ENCODE assay signal across 28 cellular contexts in the genomic region with DNA sequence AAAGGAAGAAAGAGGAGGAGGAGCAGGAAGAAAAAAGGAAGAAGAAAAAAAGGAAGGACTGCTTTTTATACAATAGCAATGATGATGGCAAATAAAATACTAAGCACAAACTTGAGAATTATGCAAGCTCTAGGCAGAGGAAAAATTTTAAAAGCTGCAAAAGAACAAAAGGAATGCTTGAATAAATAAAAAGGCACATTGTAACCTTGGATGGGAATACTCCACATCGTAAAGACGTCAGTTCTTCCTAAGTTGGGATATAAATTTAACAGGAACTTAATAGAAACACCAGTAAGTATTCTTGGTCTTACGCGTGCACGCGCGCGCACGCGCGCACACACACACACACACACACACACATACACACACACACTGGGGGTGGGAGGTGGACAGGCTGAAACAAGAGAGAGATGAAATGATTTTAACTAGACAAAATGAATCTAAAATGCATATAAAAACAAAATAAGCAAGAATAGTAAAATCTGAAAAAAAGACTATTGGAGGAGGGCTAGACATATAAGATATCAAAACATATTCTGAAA. TPM values are rescaled to one million over a fixed set of nuclear protein-coding genes. Genes with fewer than 3 reads are reported as not detected.
A peak's percentile ranks its signal among the peaks of the same experiment; 100 is the strongest.
DNase-seq lines count a peak whose midpoint lies in the region; ATAC-seq and TF ChIP-seq lines count a peak whose summit lies in the region.
"Had no signal": no experiment of that assay in that cellular context is flagged by ENCODE, and none has a peak within 500 bp of the region (broad histone marks: within the 10 kb centered on the region; RNA-seq: fewer than 3 reads in every experiment).

No MANE protein-coding gene starts in this region.

- no peaks in the 10 kb centered on the region for H3K36me3 ChIP-seq in prostate gland
- H3K36me3 ChIP-seq: BLaER1, HAP-1, SJCRH30 had no signal

- no peaks in the 10 kb centered on the region for H3K27me3 ChIP-seq in prostate gland (replicated peaks; ENCODE audit: insufficient read depth)
- H3K27me3 ChIP-seq: BLaER1, SJCRH30 had no signal

- WGBS in prostate gland: 13% methylated on average over 11 of the region's 11 CpGs

- intact Hi-C loops in prostate gland (cut with DNase I): loop anchor here (2.0 kb wide), 1 partner anchor 52 kb away; no protein-coding TSS in a partner anchor

- H3K4me1 ChIP-seq in prostate gland (replicated peaks): peaks cover 12% of the 10 kb centered on the region
- H3K4me1 ChIP-seq: BLaER1, HAP-1, SJCRH30 had no signal

- H3K9me3 ChIP-seq in prostate gland: no peaks in the 10 kb centered on the region
- H3K9me3 ChIP-seq: BLaER1, HAP-1, SJCRH30 had no signal

- no peak for TF ChIP-seq POLR2A in prostate gland (IDR thresholded peaks at IDR 0.05)

- peak; percentile 32 for DNase-seq in AG10803 (ENCODE audit: low read depth)
- peak; percentile 40 for DNase-seq in prostate gland (ENCODE audit: low spot score)
- DNase-seq in stimulated activated CD4-positive, alpha-beta T cell treated with anti-CD3 and anti-CD28 coated beads, Interleukin-12 subunit alpha, Interleukin-12 subunit beta, amount 100 ng/mL, for 4 hours: no peak
- DNase-seq in activated T-cell treated with anti-CD3 and anti-CD28 coated beads for 4 hours: no peak
- DNase-seq: CD4-positive, CD25-positive, alpha-beta regulatory T cell; DMS153; DND-41; GOT3; HFFc6; NCI-H1048; NCI-H1417; NCI-H1694; NCI-H2029 treated with DMSO at 0.1 percent for 48 hours; NCI-H2227 treated with DMSO at 0.1 percent for 48 hours; NCI-H526 treated with DMSO at 0.1 percent for 48 hours; PC-9; SJCRH30 had no signal

- H3K27ac ChIP-seq in VCaP (peak overlapping the region; percentile 92), prostate gland (peak overlapping the region; percentile 45 to 59)
- H3K27ac ChIP-seq: BLaER1, KMS-11, PC-9, SJCRH30 had no signal

- H3K4me3 ChIP-seq in AG10803 (ENCODE audit: low read length) (no peak overlapping the region), prostate gland (no peak overlapping the region)
- H3K4me3 ChIP-seq: BLaER1, GM12878, HAP-1, PC-9, SJCRH30 had no signal

- TF ChIP-seq CTCF in AG10803 (conservative IDR thresholded peaks at IDR 0.05; ENCODE audit: low read length): no peak
- TF ChIP-seq CTCF in VCaP (conservative IDR thresholded peaks at IDR 0.05): no peak
- no peak for TF ChIP-seq CTCF in prostate gland (IDR thresholded peaks at IDR 0.05)

- ATAC-seq in GM19397 (IDR thresholded peaks at IDR 0.05; ENCODE audit: unreplicated experiment) (no peak), HG03135 (IDR thresholded peaks at IDR 0.05; ENCODE audit: unreplicated experiment) (no peak)
- ATAC-seq: GM12878, Right ventricle myocardium inferior, SK-N-SH treated with all-trans-retinoic acid at 6 μM for 48 hours had no signal

RNA-seq across cellular contexts. Expression of a gene that starts 43.0 kb away (rescaled TPM):
- 100 to 1,000 TPM; 352 to 505 TPM for total RNA-seq in prostate gland
- total RNA-seq: CD4-positive, CD25-positive, alpha-beta regulatory T cell; G401; HFFc6; NCI-H460; PC-9; SJCRH30 had no signal

Comparison
In these comparisons a context has a peak if more than half of its experiments do, and no peak if none do; other contexts are left out.
1. DNase-seq: peak in AG10803 (single experiment) and prostate gland (single experiment); none in stimulated activated CD4-positive, alpha-beta T cell treated with anti-CD3 and anti-CD28 coated beads, Interleukin-12 subunit alpha, Interleukin-12 subunit beta, amount 100 ng/mL, for 4 hours (single experiment) and activated T-cell treated with anti-CD3 and anti-CD28 coated beads for 4 hours (single experiment).